Comparison of ENCODE assay signal across 16 cellular contexts in genomic region chr7:130872756-130873448, GRCh38.
DNase-seq lines count a peak whose midpoint lies in the region; ATAC-seq and TF ChIP-seq lines count a peak whose summit lies in the region.
"Had no signal": no experiment of that assay in that cellular context is flagged by ENCODE, and none has a peak within 500 bp of the region (broad histone marks: within the 10 kb centered on the region; RNA-seq: fewer than 3 reads in every experiment).

No MANE protein-coding gene starts in this region.

- CTCF ChIA-PET in MCF 10A (lab: Yijun Ruan, JAX): interaction anchor here (0.6 to 4.1 kb wide), 9 partner anchors 12 to 1320 kb away, joined by 3 to 89 read pairs (median 3); no protein-coding TSS in a partner anchor

- no peaks in the 10 kb centered on the region for H3K27me3 ChIP-seq in breast epithelium
- H3K27me3 ChIP-seq in foreskin keratinocyte: no peaks in the 10 kb centered on the region
- H3K27me3 ChIP-seq: SJCRH30 had no signal

- H3K27ac Mint-ChIP-seq in MCF 10A (ENCODE audit: low read depth, unreplicated experiment): no peak overlapping the region
- H3K27ac Mint-ChIP-seq in activated naive CD8-positive, alpha-beta T cell treated with anti-CD3 and anti-CD28 coated beads for 36 hours: peak overlapping the region; percentile 46

- peaks cover 91% of the 10 kb centered on the region for H3K36me3 Mint-ChIP-seq in MCF 10A (ENCODE audit: insufficient read depth, unreplicated experiment)
- peaks cover 78% of the 10 kb centered on the region for H3K36me3 Mint-ChIP-seq in activated naive CD8-positive, alpha-beta T cell treated with anti-CD3 and anti-CD28 coated beads for 36 hours

- no peak overlapping the region for H3K4me3 Mint-ChIP-seq in MCF 10A (ENCODE audit: unreplicated experiment)
- H3K4me3 Mint-ChIP-seq in activated naive CD8-positive, alpha-beta T cell treated with anti-CD3 and anti-CD28 coated beads for 36 hours: no peak overlapping the region
- H3K4me3 Mint-ChIP-seq: brain had no signal

- peaks cover 42% of the 10 kb centered on the region for H3K4me1 Mint-ChIP-seq in MCF 10A (ENCODE audit: insufficient read depth, unreplicated experiment)
- H3K4me1 Mint-ChIP-seq in activated naive CD8-positive, alpha-beta T cell treated with anti-CD3 and anti-CD28 coated beads for 36 hours: peaks cover 23% of the 10 kb centered on the region

- H3K36me3 ChIP-seq in breast epithelium: no peaks in the 10 kb centered on the region

- no peaks in the 10 kb centered on the region for H3K9me3 Mint-ChIP-seq in MCF 10A (ENCODE audit: unreplicated experiment)
- no peaks in the 10 kb centered on the region for H3K9me3 Mint-ChIP-seq in activated naive CD8-positive, alpha-beta T cell treated with anti-CD3 and anti-CD28 coated beads for 36 hours
- H3K9me3 Mint-ChIP-seq: brain had no signal

- TF ChIP-seq CTCF in breast epithelium (IDR thresholded peaks at IDR 0.05): no peak
- no peak for TF ChIP-seq CTCF in MCF 10A (IDR thresholded peaks at IDR 0.05; ENCODE audit: unreplicated experiment)
- no peak for TF ChIP-seq CTCF in foreskin keratinocyte (conservative IDR thresholded peaks at IDR 0.05)

- no peak for DNase-seq in breast epithelium (ENCODE audit: low spot score in 2 of 2)
- no peak for DNase-seq in MCF 10A (ENCODE audit: unreplicated experiment)
- DNase-seq in NCI-H2227 treated with DMSO at 0.1 percent for 48 hours (lab: John Stamatoyannopoulos, UW): peak; percentile 68
- no peak for DNase-seq in activated naive CD8-positive, alpha-beta T cell treated with anti-CD3 and anti-CD28 coated beads for 36 hours
- peak; percentile 62 for DNase-seq in stimulated activated CD8-positive, alpha-beta memory T cell treated with anti-CD3 and anti-CD28 coated beads, Interleukin-4, amount 100 ng/mL, for 48 hours
- no peak for DNase-seq in foreskin keratinocyte
- DNase-seq in stimulated activated naive CD4-positive, alpha-beta T cell (lab: John Stamatoyannopoulos, UW): no peak
- DNase-seq: DMS79; effector CD8-positive, alpha-beta T cell; GOT3; Karpas-422; NCI-H187 treated with DMSO at 0.1 percent for 48 hours; NCI-H82; SJCRH30 had no signal

- no peak for ATAC-seq in GM19452 (IDR thresholded peaks at IDR 0.05; ENCODE audit: unreplicated experiment)
- ATAC-seq in foreskin keratinocyte: no peak

- H3K27ac ChIP-seq in breast epithelium: peak overlapping the region; percentile 17 to 39
- H3K27ac ChIP-seq in foreskin keratinocyte: no peak overlapping the region
- H3K27ac ChIP-seq: SJCRH30 had no signal

- TF ChIP-seq POLR2A in breast epithelium (IDR thresholded peaks at IDR 0.05): no peak

- BruUV-seq in MCF 10A (replicated peaks; lab: Mats Ljungman, UMichigan): no TSS peak

- POLR2A ChIA-PET in MCF 10A (lab: Yijun Ruan, JAX): interaction anchor here (0.7 to 3.4 kb wide), 8 partner anchors 12 to 135 kb away, joined by 3 to 23 read pairs (median 4); no protein-coding TSS in a partner anchor

- no peaks in the 10 kb centered on the region for H3K9me3 ChIP-seq in breast epithelium
- H3K9me3 ChIP-seq: SJCRH30 had no signal

- H3K27me3 Mint-ChIP-seq in MCF 10A (ENCODE audit: insufficient read depth, unreplicated experiment): no peaks in the 10 kb centered on the region
- H3K27me3 Mint-ChIP-seq in activated naive CD8-positive, alpha-beta T cell treated with anti-CD3 and anti-CD28 coated beads for 36 hours: peaks cover 5% of the 10 kb centered on the region

- H3K4me1 ChIP-seq in breast epithelium (no peaks in the 10 kb centered on the region), foreskin keratinocyte (peaks cover 5% of the 10 kb centered on the region)
- H3K4me1 ChIP-seq: SJCRH30 had no signal

- intact Hi-C loops in breast epithelium (cut with DNase I; ENCODE audit: low total_unique reads) (no loop called here), MCF 10A (cut with micrococcal nuclease) (no loop called here)

- no peak overlapping the region for H3K4me3 ChIP-seq in breast epithelium
- H3K4me3 ChIP-seq: SJCRH30 had no signal

Comparison
In these comparisons a context has a peak if more than half of its experiments do, and no peak if none do; other contexts are left out.
1. DNase-seq: peak in NCI-H2227 treated with DMSO at 0.1 percent for 48 hours (single experiment) and stimulated activated CD8-positive, alpha-beta memory T cell treated with anti-CD3 and anti-CD28 coated beads, Interleukin-4, amount 100 ng/mL, for 48 hours (single experiment); none in breast epithelium (0 of 2), MCF 10A (single experiment), activated naive CD8-positive, alpha-beta T cell treated with anti-CD3 and anti-CD28 coated beads for 36 hours (single experiment), foreskin keratinocyte (0 of 2) and stimulated activated naive CD4-positive, alpha-beta T cell (0 of 6).